Comparison of ENCODE assay signal across 29 cellular contexts in the genomic region with DNA sequence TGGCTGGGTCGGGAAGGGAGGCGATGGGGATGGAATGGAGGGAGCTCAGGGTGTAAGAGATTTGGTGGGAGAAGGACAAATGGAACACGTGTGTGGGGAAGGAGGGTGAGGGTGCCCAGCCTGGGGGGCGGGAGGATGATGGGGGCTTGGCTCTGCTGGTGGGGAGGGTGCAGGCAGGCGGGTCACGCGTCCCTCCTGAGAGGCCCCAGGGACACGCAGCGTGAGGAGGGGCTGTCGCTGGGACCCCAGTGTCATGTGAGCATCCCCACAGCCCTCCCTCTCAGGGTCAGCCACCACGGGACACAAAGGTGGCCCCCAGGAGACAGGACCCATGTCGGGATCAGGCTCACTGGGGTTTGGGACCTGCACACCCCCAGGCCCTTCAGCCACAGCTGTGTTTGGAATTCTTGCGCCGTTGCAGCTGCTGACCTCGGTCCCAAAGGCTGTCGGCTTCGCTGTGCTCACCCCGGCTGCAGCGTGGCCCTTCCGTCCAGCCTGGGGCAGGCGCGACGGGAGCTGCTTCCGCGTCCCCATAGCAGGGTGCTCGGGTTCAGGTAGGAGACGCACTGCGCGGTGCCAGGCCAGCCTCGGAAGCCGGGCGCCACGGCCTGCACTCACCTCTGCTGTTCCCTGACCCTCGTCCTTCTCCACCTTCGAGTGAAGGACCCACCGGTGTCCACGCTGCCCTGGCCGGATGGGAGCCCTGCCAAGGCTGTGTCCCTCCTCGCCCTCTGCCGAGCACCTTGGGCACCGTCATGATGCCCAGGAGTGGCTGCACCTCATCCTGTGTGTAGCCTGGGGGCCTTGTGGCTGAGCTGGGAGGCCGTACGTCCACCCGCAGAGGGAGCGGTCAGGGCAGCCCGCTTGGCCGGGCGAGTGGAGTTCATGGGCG. TPM values are rescaled to one million over a fixed set of nuclear protein-coding genes. Genes with fewer than 3 reads are reported as not detected.
"Had no signal": no experiment of that assay in that cellular context is flagged by ENCODE, and none has a peak within 500 bp of the region (broad histone marks: within the 10 kb centered on the region; RNA-seq: fewer than 3 reads in every experiment).

No MANE protein-coding gene starts in this region.

- H3K4me1 Mint-ChIP-seq: activated CD8-positive, alpha-beta memory T cell treated with anti-CD3 and anti-CD28 coated beads, Interleukin-2, amount 10 ng/mL, durations not matched to agents 7 days and 5 days; activated naive CD4-positive, alpha-beta T cell treated with anti-CD3 and anti-CD28 coated beads, Interleukin-2, amount 50 U/mL, for 24 hours had no signal

- ATAC-seq: activated CD8-positive, alpha-beta memory T cell treated with anti-CD3 and anti-CD28 coated beads, Interleukin-2, amount 10 ng/mL, durations not matched to agents 7 days and 5 days; T-helper 17 cell; WTC11 had no signal

- H3K9me3 ChIP-seq: breast epithelium had no signal

- H3K9me3 Mint-ChIP-seq: activated naive CD4-positive, alpha-beta T cell treated with anti-CD3 and anti-CD28 coated beads, Interleukin-2, amount 50 U/mL, for 24 hours; activated T-cell treated with anti-CD3 and anti-CD28 coated beads, Interleukin-2, amount 50 U/mL, for 24 hours; activated T-helper 1 cell treated with anti-CD3 and anti-CD28 coated beads, Interleukin-12 subunit alpha, Interleukin-12 subunit beta, Interleukin-2, Interleukin-4 antibody, amounts not matched to agents 30 ng/mL and 10 ng/mL and 1 ng/mL, durations not matched to agents 14 hours and 24 hours and 36 hours; WTC11 had no signal

- H3K36me3 Mint-ChIP-seq: activated CD8-positive, alpha-beta memory T cell treated with anti-CD3 and anti-CD28 coated beads, Interleukin-2, amount 10 ng/mL, durations not matched to agents 7 days and 5 days; activated naive CD4-positive, alpha-beta T cell treated with anti-CD3 and anti-CD28 coated beads, Interleukin-2, amount 50 U/mL, for 24 hours; WTC11 had no signal

- H3K27me3 Mint-ChIP-seq: activated naive CD4-positive, alpha-beta T cell treated with anti-CD3 and anti-CD28 coated beads, Interleukin-2, amount 50 U/mL, for 24 hours; activated T-cell treated with anti-CD3 and anti-CD28 coated beads, Interleukin-2, amount 50 U/mL, for 24 hours had no signal

- H3K36me3 ChIP-seq: breast epithelium had no signal

- H3K27ac Mint-ChIP-seq: activated CD8-positive, alpha-beta memory T cell treated with anti-CD3 and anti-CD28 coated beads, Interleukin-2, amount 10 ng/mL, durations not matched to agents 7 days and 5 days; activated naive CD4-positive, alpha-beta T cell treated with anti-CD3 and anti-CD28 coated beads, Interleukin-2, amount 50 U/mL, for 24 hours; activated T-cell treated with anti-CD3 and anti-CD28 coated beads, Interleukin-2, amount 50 U/mL, for 24 hours; activated T-helper 1 cell treated with anti-CD3 and anti-CD28 coated beads, Interleukin-12 subunit alpha, Interleukin-12 subunit beta, Interleukin-2, Interleukin-4 antibody, amounts not matched to agents 30 ng/mL and 10 ng/mL and 1 ng/mL, durations not matched to agents 14 hours and 24 hours and 36 hours; T-helper 17 cell; WTC11 had no signal

- H3K4me3 ChIP-seq: breast epithelium had no signal

- DNase-seq: activated CD4-positive, alpha-beta T cell treated with anti-CD3 and anti-CD28 coated beads for 48 hours; activated CD4-positive, alpha-beta T cell treated with anti-CD3 and anti-CD28 coated beads, Interleukin-2, amount 50 U/mL, for 4 hours; activated CD4-positive, CD25-positive, alpha-beta regulatory T cell treated with anti-CD3 and anti-CD28 coated beads, Interleukin-2, amount 50 U/mL, for 72 hours; activated CD8-positive, alpha-beta memory T cell treated with anti-CD3 and anti-CD28 coated beads, Interleukin-2, amount 10 ng/mL, durations not matched to agents 7 days and 5 days; activated effector memory CD4-positive, alpha-beta T cell treated with Interleukin-2 at 50 U/mL for 16 hours; activated naive CD4-positive, alpha-beta T cell; activated T-cell treated with anti-CD3 and anti-CD28 coated beads, Interleukin-2, amount 50 U/mL, for 24 hours; caudate nucleus; KG1; NCI-H1048; NCI-H1930; NCI-H2171; NCI-H2227 treated with DMSO at 0.1 percent for 48 hours; NCI-H446 treated with DMSO at 0.1 percent for 48 hours; NCI-H524 treated with DMSO at 0.1 percent for 48 hours; NCI-H748 treated with DMSO at 0.1 percent for 48 hours; SHP77; T-helper 9 cell had no signal

- H3K4me3 Mint-ChIP-seq: activated CD8-positive, alpha-beta memory T cell treated with anti-CD3 and anti-CD28 coated beads, Interleukin-2, amount 10 ng/mL, durations not matched to agents 7 days and 5 days; activated naive CD4-positive, alpha-beta T cell treated with anti-CD3 and anti-CD28 coated beads, Interleukin-2, amount 50 U/mL, for 24 hours; activated T-cell treated with anti-CD3 and anti-CD28 coated beads, Interleukin-2, amount 50 U/mL, for 24 hours; activated T-helper 1 cell treated with anti-CD3 and anti-CD28 coated beads, Interleukin-12 subunit alpha, Interleukin-12 subunit beta, Interleukin-2, Interleukin-4 antibody, amounts not matched to agents 30 ng/mL and 10 ng/mL and 1 ng/mL, durations not matched to agents 14 hours and 24 hours and 36 hours; T-helper 17 cell; WTC11 had no signal

- H3K27ac ChIP-seq: breast epithelium had no signal

- H3K4me1 ChIP-seq: breast epithelium had no signal

RNA-seq across cellular contexts. Expression of a gene that starts 5.4 kb away (rescaled TPM):
- total RNA-seq: activated CD8-positive, alpha-beta memory T cell treated with anti-CD3 and anti-CD28 coated beads, Interleukin-2, amount 10 ng/mL, durations not matched to agents 7 days and 5 days; activated T-helper 1 cell treated with anti-CD3 and anti-CD28 coated beads, Interleukin-12 subunit alpha, Interleukin-12 subunit beta, Interleukin-2, Interleukin-4 antibody, amounts not matched to agents 30 ng/mL and 10 ng/mL and 1 ng/mL, durations not matched to agents 14 hours and 24 hours and 36 hours; breast epithelium; LHCN-M2; M059J; OCI-LY7; RPMI7951; SK-MEL-5; T-helper 17 cell had no signal

RNA-seq across cellular contexts. Expression of a gene that starts 18.4 kb away (rescaled TPM):
- total RNA-seq: activated CD8-positive, alpha-beta memory T cell treated with anti-CD3 and anti-CD28 coated beads, Interleukin-2, amount 10 ng/mL, durations not matched to agents 7 days and 5 days; activated T-helper 1 cell treated with anti-CD3 and anti-CD28 coated beads, Interleukin-12 subunit alpha, Interleukin-12 subunit beta, Interleukin-2, Interleukin-4 antibody, amounts not matched to agents 30 ng/mL and 10 ng/mL and 1 ng/mL, durations not matched to agents 14 hours and 24 hours and 36 hours; aorta; breast epithelium; LHCN-M2; M059J; OCI-LY7; RPMI7951; SK-MEL-5; T-helper 17 cell; WTC11 had no signal
- polyA plus RNA-seq: aorta had no signal
